In the genomic region with DNA sequence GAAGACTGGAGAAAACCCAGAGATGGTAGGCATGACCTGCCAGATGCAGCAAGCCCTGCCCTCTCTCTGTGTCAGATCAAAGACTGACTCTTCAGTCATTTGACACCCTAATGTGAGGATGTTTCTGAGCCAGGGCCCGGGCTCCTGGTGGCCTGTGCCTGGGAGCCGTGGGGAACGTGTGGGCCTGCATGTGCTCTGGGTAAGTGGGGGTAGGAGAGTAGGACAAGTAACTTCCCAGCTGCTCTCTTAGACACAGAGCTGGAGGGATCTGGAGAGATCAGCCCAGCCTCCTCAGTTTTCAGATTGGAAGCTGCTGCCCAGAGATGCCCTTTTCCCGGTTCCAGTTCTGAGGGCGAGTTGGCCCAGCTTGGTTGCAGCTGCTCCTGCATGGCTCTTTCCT, we compare ENCODE assay signal across 21 cellular contexts.
A peak's percentile ranks its signal among the peaks of the same experiment; 100 is the strongest.
DNase-seq lines count a peak whose midpoint lies in the region; ATAC-seq and TF ChIP-seq lines count a peak whose summit lies in the region.
"Had no signal": no experiment of that assay in that cellular context is flagged by ENCODE, and none has a peak within 500 bp of the region (broad histone marks: within the 10 kb centered on the region; RNA-seq: fewer than 3 reads in every experiment).

No MANE protein-coding gene starts in this region.

- H3K9ac ChIP-seq in SK-N-SH (no peak overlapping the region), skeletal muscle tissue (ENCODE audit: low read depth in 1 of 3, low read length in 3 of 3) (no peak overlapping the region)
- H3K9ac ChIP-seq: BLaER1 had no signal

- no peak for TF ChIP-seq RAD21 in SK-N-SH (IDR thresholded peaks at IDR 0.05; ENCODE audit: low read length)

- peaks cover 96% of the 10 kb centered on the region for H3K79me2 ChIP-seq in SK-N-SH (ENCODE audit: insufficient read depth)

- H4K20me1 ChIP-seq in SK-N-SH (ENCODE audit: insufficient read depth): peaks cover 53% of the 10 kb centered on the region
- H4K20me1 ChIP-seq: BLaER1 had no signal

- TF ChIP-seq CTCF in SK-N-SH (IDR thresholded peaks at IDR 0.05): no peak

- no peak overlapping the region for H3K4me2 ChIP-seq in SK-N-SH
- H3K4me2 ChIP-seq: BLaER1 had no signal

- TF ChIP-seq EP300 in SK-N-SH (IDR thresholded peaks at IDR 0.05; ENCODE audit: borderline replicate concordance in 1 of 2, low read depth in 1 of 2, low read length in 1 of 2): no peak

- H3K9me2 ChIP-seq in SK-N-SH: no peaks in the 10 kb centered on the region

- peaks cover 14 to 25% of the 10 kb centered on the region in 2 experiments; a peak in 2 of 4 replicates for H3K4me1 ChIP-seq in SK-N-SH (ENCODE audit: control insufficient read depth in 1 of 2, insufficient read depth in 2 of 2, low read depth in 1 of 2, low read length in 1 of 2)
- H3K4me1 ChIP-seq in right cardiac atrium (ENCODE audit: control insufficient read depth, insufficient read depth, low read length): peaks cover 6% of the 10 kb centered on the region
- H3K4me1 ChIP-seq in skeletal muscle tissue (ENCODE audit: control insufficient read depth in 3 of 3, insufficient read depth in 3 of 3, low read length in 3 of 3): peaks cover 48 to 61% (median 60%) of the 10 kb centered on the region in 3 donors
- H3K4me1 ChIP-seq: BLaER1, Peyer's patch, suprapubic skin, uterus had no signal

- intact Hi-C loops in right cardiac atrium (cut with DNase I): no loop called here

- H3K4me3 ChIP-seq in SK-N-SH (ENCODE audit: low read depth in 2 of 2, low read length in 1 of 2) (no peak overlapping the region), right cardiac atrium (ENCODE audit: low read length) (no peak overlapping the region), skeletal muscle tissue (ENCODE audit: low read length in 3 of 3) (no peak overlapping the region)
- H3K4me3 ChIP-seq: BLaER1, Peyer's patch, suprapubic skin, uterus had no signal

- peaks cover 19% of the 10 kb centered on the region for H3F3A ChIP-seq in SK-N-SH (replicated peaks; ENCODE audit: insufficient read depth)

- H3K27ac ChIP-seq in SK-N-SH (ENCODE audit: low read depth in 2 of 2, low read length in 1 of 2): no peak overlapping the region
- H3K27ac ChIP-seq in right cardiac atrium (ENCODE audit: low read length): no peak overlapping the region
- H3K27ac ChIP-seq in skeletal muscle tissue (ENCODE audit: low read depth, low read length): peak overlapping the region; percentile 39
- H3K27ac ChIP-seq: BLaER1, Peyer's patch, suprapubic skin, uterus had no signal

- 88% methylated on average over 3 of the region's 5 CpGs for WGBS in SK-N-SH (ENCODE audit: low lambda C conversion rate)
- 64% methylated on average over 5 of the region's 5 CpGs for WGBS in right cardiac atrium

- peak; percentile 14; the same call in 2 of the 3 replicates for ATAC-seq in SK-N-SH treated with all-trans-retinoic acid at 6 μM for 48 hours
- ATAC-seq in right cardiac atrium: peak; percentile 12 to 60
- ATAC-seq: activated CD8-positive, alpha-beta T cell treated with anti-CD3 and anti-CD28 coated beads for 36 hours; HepG2; left colon had no signal

- H3K36me3 ChIP-seq in SK-N-SH (replicated peaks in 1 of 2; ENCODE audit: control insufficient read depth in 1 of 2, insufficient read depth in 2 of 2, low read length in 1 of 2): peaks cover 0 to 28% of the 10 kb centered on the region in 2 experiments
- H3K36me3 ChIP-seq in skeletal muscle tissue (ENCODE audit: control insufficient read depth in 3 of 3, insufficient read depth in 3 of 3, low read length in 3 of 3): peaks cover 0 to 3% (median 0%) of the 10 kb centered on the region in 3 donors
- H3K36me3 ChIP-seq: BLaER1, Peyer's patch, suprapubic skin, uterus had no signal

- DNase-seq in SK-N-SH: no peak
- peak; percentile 28 for DNase-seq in NCI-H2196 (lab: John Stamatoyannopoulos, UW; ENCODE audit: unreplicated experiment)
- peak in 2 of 3 donors; percentile 55 to 56 for DNase-seq in right cardiac atrium
- DNase-seq in hippocampal formation (lab: John Stamatoyannopoulos, UW): no peak
- no peak for DNase-seq in NCI-H774 (lab: John Stamatoyannopoulos, UW)
- no peak for DNase-seq in Kasumi-1 (lab: John Stamatoyannopoulos, UW)
- DNase-seq: activated CD8-positive, alpha-beta T cell treated with anti-CD3 and anti-CD28 coated beads for 36 hours; activated naive CD4-positive, alpha-beta T cell treated with Interleukin-2 at 50 U/mL for 16 hours; glutamatergic neuron; left colon; midbrain; NCI-H1417; NCI-H226; Peyer's patch; posterior cingulate gyrus; uterus had no signal

- H2AFZ ChIP-seq in SK-N-SH (ENCODE audit: low read depth): no peak overlapping the region

- CTCF ChIA-PET in SK-N-SH (lab: Yijun Ruan, JAX): interaction anchor here (1.5 kb wide), 1 partner anchor 10 kb away, joined by 3 read pairs; no protein-coding TSS in a partner anchor

- no peaks in the 10 kb centered on the region for H3K9me3 ChIP-seq in SK-N-SH
- no peaks in the 10 kb centered on the region for H3K9me3 ChIP-seq in right cardiac atrium (ENCODE audit: control insufficient read depth, low read length)
- H3K9me3 ChIP-seq in skeletal muscle tissue (ENCODE audit: control insufficient read depth in 3 of 3, low read length in 3 of 3): no peaks in the 10 kb centered on the region
- H3K9me3 ChIP-seq: BLaER1, Peyer's patch, suprapubic skin, uterus had no signal

- H3K27me3 ChIP-seq in SK-N-SH (ENCODE audit: insufficient read depth) (no peaks in the 10 kb centered on the region), right cardiac atrium (ENCODE audit: control insufficient read depth, insufficient read depth) (no peaks in the 10 kb centered on the region), skeletal muscle tissue (ENCODE audit: control insufficient read depth in 3 of 3, insufficient read depth in 3 of 3, low read length in 3 of 3) (no peaks in the 10 kb centered on the region)
- H3K27me3 ChIP-seq: BLaER1, Peyer's patch, suprapubic skin, uterus had no signal

- POLR2A ChIA-PET in SK-N-SH (lab: Yijun Ruan, JAX): no interaction called here

TF ChIP-seq in SK-N-SH treated with all-trans-retinoic acid at 6 μM for 48 hours, 23 proteins besides CTCF, POLR2A, EP300 and RAD21 (continues in another document):
- TF ChIP-seq ZFP3 (CRISPR knock-in tag; IDR thresholded peaks at IDR 0.05) (no peak), ESRRG (CRISPR knock-in tag; IDR thresholded peaks at IDR 0.05) (no peak), CSDC2 (CRISPR knock-in tag; IDR thresholded peaks at IDR 0.05) (no peak), ZFP30 (CRISPR knock-in tag; IDR thresholded peaks at IDR 0.05) (no peak), POU6F1 (CRISPR knock-in tag; IDR thresholded peaks at IDR 0.05; ENCODE audit: borderline replicate concordance, low read depth) (no peak)

TF ChIP-seq in SK-N-SH, 30 proteins besides CTCF, POLR2A, EP300 and RAD21:
- no peak for TF ChIP-seq FOSL2 (IDR thresholded peaks at IDR 0.05; ENCODE audit: borderline replicate concordance, low read depth)
- TF ChIP-seq YY1 (IDR thresholded peaks at IDR 0.05; ENCODE audit: low read depth): no peak
- TF ChIP-seq ELF1 (IDR thresholded peaks at IDR 0.05): no peak
- TF ChIP-seq TAF1 (IDR thresholded peaks at IDR 0.05; ENCODE audit: borderline replicate concordance, low read depth, low read length): no peak
- no peak for TF ChIP-seq SIN3A (IDR thresholded peaks at IDR 0.05; ENCODE audit: borderline replicate concordance, low read depth, low read length)
- TF ChIP-seq MEF2A (IDR thresholded peaks at IDR 0.05; ENCODE audit: borderline replicate concordance, low read depth): no peak
TF ChIP-seq in SK-N-SH: peak in this region for 0.

Comparison
In these comparisons a context has a peak if more than half of its experiments do, and no peak if none do; other contexts are left out.
1. DNase-seq: peak in NCI-H2196 (single experiment) and right cardiac atrium (2 of 3); none in SK-N-SH (single experiment), hippocampal formation (0 of 2), NCI-H774 (single experiment) and Kasumi-1 (0 of 2).